ENCODE assay signal across 9 cellular contexts in the genomic region with DNA sequence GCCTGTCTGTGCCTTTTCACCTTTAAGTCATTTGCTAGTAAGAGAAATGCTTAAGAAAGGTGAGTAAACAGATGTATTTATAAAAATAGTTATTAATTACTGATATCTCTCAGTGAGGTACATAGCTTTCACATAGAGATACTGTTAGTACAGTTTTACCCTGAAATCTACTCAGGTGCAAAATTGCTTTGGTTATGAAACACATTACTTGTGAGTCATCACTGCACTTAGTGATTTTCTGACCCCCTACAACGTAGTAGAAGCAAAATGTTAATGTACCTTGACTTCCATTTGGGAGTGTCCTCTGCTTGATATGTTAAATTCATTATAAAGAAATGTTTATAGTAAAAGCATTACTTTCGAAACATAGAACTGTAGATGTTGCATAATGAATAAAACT. TPM values are rescaled to one million over a fixed set of nuclear protein-coding genes. Genes with fewer than 3 reads are reported as not detected.
DNase-seq lines count a peak whose midpoint lies in the region; ATAC-seq and TF ChIP-seq lines count a peak whose summit lies in the region.
"Had no signal": no experiment of that assay in that cellular context is flagged by ENCODE, and none has a peak within 500 bp of the region (broad histone marks: within the 10 kb centered on the region; RNA-seq: fewer than 3 reads in every experiment).

No MANE protein-coding gene starts in this region.

- peak overlapping the region; percentile 83 to 91 for H3K4me3 ChIP-seq in tibial artery
- H3K4me3 ChIP-seq in MG63: no peak overlapping the region

- ATAC-seq in activated T-cell treated with anti-CD3 and anti-CD28 coated beads, Interleukin-2, amount 50 U/mL, for 72 hours (replicated peaks in 1 of 2): peak; percentile 53 to 61
- peak; percentile 63 for ATAC-seq in HG03045 (IDR thresholded peaks at IDR 0.05; ENCODE audit: unreplicated experiment)
- peak; percentile 63 for ATAC-seq in activated naive CD8-positive, alpha-beta T cell treated with anti-CD3 and anti-CD28 coated beads, Interleukin-2, amount 50 U/mL, for 24 hours

- H3K27me3 ChIP-seq in tibial artery (no peaks in the 10 kb centered on the region), MG63 (no peaks in the 10 kb centered on the region)

- no peaks in the 10 kb centered on the region for H3K9me3 Mint-ChIP-seq in activated T-cell treated with anti-CD3 and anti-CD28 coated beads, Interleukin-2, amount 50 U/mL, for 72 hours
- no peaks in the 10 kb centered on the region for H3K9me3 Mint-ChIP-seq in activated naive CD8-positive, alpha-beta T cell treated with anti-CD3 and anti-CD28 coated beads, Interleukin-2, amount 50 U/mL, for 24 hours
- no peaks in the 10 kb centered on the region for H3K9me3 Mint-ChIP-seq in activated CD4-positive, alpha-beta memory T cell treated with anti-CD3 and anti-CD28 coated beads, Interleukin-2, amount 10 ng/mL, durations not matched to agents 7 days and 5 days

- H3K27me3 Mint-ChIP-seq in activated T-cell treated with anti-CD3 and anti-CD28 coated beads, Interleukin-2, amount 50 U/mL, for 72 hours (ENCODE audit: low read depth): no peaks in the 10 kb centered on the region
- H3K27me3 Mint-ChIP-seq in activated naive CD8-positive, alpha-beta T cell treated with anti-CD3 and anti-CD28 coated beads, Interleukin-2, amount 50 U/mL, for 24 hours: peaks cover under 1% of the 10 kb centered on the region
- H3K27me3 Mint-ChIP-seq in activated CD4-positive, alpha-beta memory T cell treated with anti-CD3 and anti-CD28 coated beads, Interleukin-2, amount 10 ng/mL, durations not matched to agents 7 days and 5 days: no peaks in the 10 kb centered on the region

- H3K9me3 ChIP-seq in tibial artery (no peaks in the 10 kb centered on the region), MG63 (no peaks in the 10 kb centered on the region)

- H3K4me3 Mint-ChIP-seq in activated T-cell treated with anti-CD3 and anti-CD28 coated beads, Interleukin-2, amount 50 U/mL, for 72 hours: peak overlapping the region; percentile 65 to 86
- H3K4me3 Mint-ChIP-seq in activated naive CD8-positive, alpha-beta T cell treated with anti-CD3 and anti-CD28 coated beads, Interleukin-2, amount 50 U/mL, for 24 hours: peak overlapping the region; percentile 64
- no peak overlapping the region for H3K4me3 Mint-ChIP-seq in activated CD4-positive, alpha-beta memory T cell treated with anti-CD3 and anti-CD28 coated beads, Interleukin-2, amount 10 ng/mL, durations not matched to agents 7 days and 5 days

- CTCF ChIA-PET in activated CD4-positive, alpha-beta memory T cell treated with anti-CD3 and anti-CD28 coated beads, Interleukin-2, amount 10 ng/mL, durations not matched to agents 7 days and 5 days (lab: Charles Lee): interaction anchor here (3.4 kb wide), 1 partner anchor 36 kb away, joined by 19 read pairs; no protein-coding TSS in a partner anchor

- intact Hi-C loops in tibial artery (cut with DNase I; ENCODE audit: low total_unique reads): loop anchor here (10.0 kb wide), 1 partner anchor 498 kb away; no protein-coding TSS in a partner anchor

- peak overlapping the region; percentile 93 for H3K27ac Mint-ChIP-seq in activated T-cell treated with anti-CD3 and anti-CD28 coated beads, Interleukin-2, amount 50 U/mL, for 72 hours
- no peak overlapping the region for H3K27ac Mint-ChIP-seq in activated naive CD8-positive, alpha-beta T cell treated with anti-CD3 and anti-CD28 coated beads, Interleukin-2, amount 50 U/mL, for 24 hours
- no peak overlapping the region for H3K27ac Mint-ChIP-seq in activated CD4-positive, alpha-beta memory T cell treated with anti-CD3 and anti-CD28 coated beads, Interleukin-2, amount 10 ng/mL, durations not matched to agents 7 days and 5 days

- H3K36me3 ChIP-seq in tibial artery: peaks cover 0 to 5% (median 0%) of the 10 kb centered on the region in 3 donors
- peaks cover 91% of the 10 kb centered on the region for H3K36me3 ChIP-seq in MG63

- POLR2A ChIA-PET in activated CD4-positive, alpha-beta memory T cell treated with anti-CD3 and anti-CD28 coated beads, Interleukin-2, amount 10 ng/mL, durations not matched to agents 7 days and 5 days (lab: Charles Lee): interaction anchor here (0.6 to 3.7 kb wide), 6 partner anchors 9 to 135 kb away, joined by 3 to 11 read pairs (median 4); no protein-coding TSS in a partner anchor

- DNase-seq in activated T-cell treated with anti-CD3 and anti-CD28 coated beads, Interleukin-2, amount 50 U/mL, for 72 hours: no peak
- DNase-seq in activated T-cell treated with anti-CD3 and anti-CD28 coated beads, Interleukin-2, amount 50 U/mL, for 1 hour: no peak
- DNase-seq in activated naive CD8-positive, alpha-beta T cell treated with anti-CD3 and anti-CD28 coated beads, Interleukin-2, amount 50 U/mL, for 24 hours: no peak
- no peak for DNase-seq in tibial artery
- DNase-seq in activated CD4-positive, alpha-beta memory T cell treated with anti-CD3 and anti-CD28 coated beads, Interleukin-2, amount 10 ng/mL, durations not matched to agents 7 days and 5 days: no peak
- no peak for DNase-seq in MG63
- DNase-seq in stimulated activated CD4-positive, alpha-beta T cell treated with anti-CD3 and anti-CD28 coated beads, Interleukin-4, amount 100 ng/mL, for 4 hours: no peak

- peaks cover 0 to 77% (median 30%) of the 10 kb centered on the region in 4 donors for H3K4me1 ChIP-seq in tibial artery

- H3K4me1 Mint-ChIP-seq in activated T-cell treated with anti-CD3 and anti-CD28 coated beads, Interleukin-2, amount 50 U/mL, for 72 hours (ENCODE audit: low read depth): peaks cover 76% of the 10 kb centered on the region
- H3K4me1 Mint-ChIP-seq in activated naive CD8-positive, alpha-beta T cell treated with anti-CD3 and anti-CD28 coated beads, Interleukin-2, amount 50 U/mL, for 24 hours: peaks cover 78% of the 10 kb centered on the region
- peaks cover 64% of the 10 kb centered on the region for H3K4me1 Mint-ChIP-seq in activated CD4-positive, alpha-beta memory T cell treated with anti-CD3 and anti-CD28 coated beads, Interleukin-2, amount 10 ng/mL, durations not matched to agents 7 days and 5 days

- TF ChIP-seq CTCF in tibial artery (IDR thresholded peaks at IDR 0.05): no peak

- peak overlapping the region; percentile 60 to 95 for H3K27ac ChIP-seq in tibial artery
- H3K27ac ChIP-seq: VCaP had no signal

- peaks cover 12 to 38% of the 10 kb centered on the region in 2 donors for H3K36me3 Mint-ChIP-seq in activated T-cell treated with anti-CD3 and anti-CD28 coated beads, Interleukin-2, amount 50 U/mL, for 72 hours (ENCODE audit: insufficient read depth in 2 of 2)
- peaks cover 61% of the 10 kb centered on the region for H3K36me3 Mint-ChIP-seq in activated naive CD8-positive, alpha-beta T cell treated with anti-CD3 and anti-CD28 coated beads, Interleukin-2, amount 50 U/mL, for 24 hours (ENCODE audit: low read depth)
- H3K36me3 Mint-ChIP-seq in activated CD4-positive, alpha-beta memory T cell treated with anti-CD3 and anti-CD28 coated beads, Interleukin-2, amount 10 ng/mL, durations not matched to agents 7 days and 5 days (ENCODE audit: low read depth): peaks cover 49% of the 10 kb centered on the region

RNA-seq across cellular contexts. Expression of a gene that starts 6.5 kb away (rescaled TPM):
- total RNA-seq in activated T-cell treated with anti-CD3 and anti-CD28 coated beads, Interleukin-2, amount 50 U/mL, for 72 hours: 100 to 1,000 TPM; 269 to 288 TPM
- 100 to 1,000 TPM; 146 to 150 TPM for total RNA-seq in activated CD4-positive, alpha-beta memory T cell treated with anti-CD3 and anti-CD28 coated beads, Interleukin-2, amount 10 ng/mL, durations not matched to agents 7 days and 5 days
- 118 and 149 TPM in 2 replicates for total RNA-seq in MG63 (2014; rRNA removed; shearing (Covaris generic); ENCODE audit: low replicate concordance)
